ENCODE assay signal across 9 cellular contexts in genomic region chr7:97751566-97751965, GRCh38. TPM values are rescaled to one million over a fixed set of nuclear protein-coding genes. Genes with fewer than 3 reads are reported as not detected.
"Had no signal": no experiment of that assay in that cellular context is flagged by ENCODE, and none has a peak within 500 bp of the region (broad histone marks: within the 10 kb centered on the region; RNA-seq: fewer than 3 reads in every experiment).

No MANE protein-coding gene starts in this region.

- FAIRE-seq: H1, H54, HTR-8/SVneo had no signal

- ATAC-seq: GM23338 had no signal

- DNase-seq: H9, HCEC 1CT, IMR-90, KBM-7 had no signal

RNA-seq across cellular contexts. Expression of gene TAC1, which starts 19.7 kb away (rescaled TPM):
- total RNA-seq: HT-29, IMR-90 had no signal
